Comparison of ENCODE assay signal across 2 cellular contexts in the genomic region with DNA sequence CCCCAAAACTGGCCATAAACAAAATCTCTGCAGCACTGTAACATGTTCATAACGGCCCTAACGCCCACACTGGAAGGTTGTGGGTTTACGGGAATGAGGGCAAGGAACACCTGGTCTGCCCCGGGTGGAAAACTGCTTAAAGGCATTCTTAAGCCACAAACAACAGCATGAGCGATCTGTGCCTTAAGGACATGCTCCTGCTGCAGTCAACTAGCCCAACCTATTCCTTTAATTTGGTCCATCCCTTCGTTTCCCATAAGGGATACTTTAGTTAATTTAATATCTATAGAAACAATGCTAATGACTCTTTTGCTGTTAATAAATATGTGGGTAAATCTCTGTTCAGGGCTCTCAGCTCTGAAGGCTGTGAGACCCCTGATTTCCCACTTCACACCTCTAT. TPM values are rescaled to one million over a fixed set of nuclear protein-coding genes. Genes with fewer than 3 reads are reported as not detected.
"Had no signal": no experiment of that assay in that cellular context is flagged by ENCODE, and none has a peak within 500 bp of the region (broad histone marks: within the 10 kb centered on the region; RNA-seq: fewer than 3 reads in every experiment).

No MANE protein-coding gene starts in this region.

RNA-seq across cellular contexts. Expression of a gene that starts 11.1 kb away (rescaled TPM):
- total RNA-seq: H9 had no signal
- polyA plus RNA-seq: GM23338 had no signal
